8 cellular contexts compared by ENCODE assay signal in genomic region chr20:62623488-62624324, GRCh38. TPM values are rescaled to one million over a fixed set of nuclear protein-coding genes. Genes with fewer than 3 reads are reported as not detected.
DNase-seq lines count a peak whose midpoint lies in the region; ATAC-seq and TF ChIP-seq lines count a peak whose summit lies in the region.

No MANE protein-coding gene starts in this region.

- H3K27ac Mint-ChIP-seq in nephron, result peak overlapping the region; percentile 89 to 95 (median 94)

- H3K4me2 ChIP-seq in BLaER1 (peak overlapping the region; percentile 95), OCI-LY7 (ENCODE audit: low read length) (peak overlapping the region; percentile 91)

- no peaks in the 10 kb centered on the region for H3K36me3 Mint-ChIP-seq in nephron (ENCODE audit: low read depth)

- peak overlapping the region; percentile 59 for H3K4me3 ChIP-seq in BLaER1
- H3K4me3 ChIP-seq in OCI-LY7 (ENCODE audit: low read depth, low read length, poor library complexity, severe bottlenecking), result peak overlapping the region; percentile 58
- peak overlapping the region; percentile 6 to 21 (median 10) for H3K4me3 ChIP-seq in esophagus muscularis mucosa
- peak overlapping the region in 1 of 2 donors; percentile 44 for H3K4me3 ChIP-seq in stomach smooth muscle (ENCODE audit: low read length in 2 of 2)

- H3K36me3 ChIP-seq in BLaER1 (no peaks in the 10 kb centered on the region), OCI-LY7 (ENCODE audit: insufficient read depth, low read length) (no peaks in the 10 kb centered on the region), esophagus muscularis mucosa (no peaks in the 10 kb centered on the region), stomach smooth muscle (ENCODE audit: control insufficient read depth in 2 of 2, insufficient read depth in 2 of 2, low read length in 2 of 2) (no peaks in the 10 kb centered on the region)

- H3K27ac ChIP-seq in BLaER1 (peak overlapping the region; percentile 89), OCI-LY7 (ENCODE audit: low read depth, low read length, poor library complexity, severe bottlenecking) (peak overlapping the region; percentile 75), esophagus muscularis mucosa (replicated peaks in 1 of 4) (peak overlapping the region; percentile 85 to 88 (median 87)), stomach smooth muscle (ENCODE audit: low read length) (peak overlapping the region; percentile 49)

- peak overlapping the region; percentile 57; the same call in 1 of the 2 replicates for H2AFZ ChIP-seq in OCI-LY7 (ENCODE audit: low read length)

- H3K9me2 ChIP-seq in OCI-LY7 (ENCODE audit: insufficient read depth, low read length), result no peaks in the 10 kb centered on the region

- H3K4me1 ChIP-seq in BLaER1 (peaks cover 90% of the 10 kb centered on the region), OCI-LY7 (ENCODE audit: insufficient read depth, low read length, poor library complexity, severe bottlenecking) (peaks cover 51% of the 10 kb centered on the region), esophagus muscularis mucosa (peaks cover 49 to 57% (median 51%) of the 10 kb centered on the region in 4 donors), stomach smooth muscle (ENCODE audit: control insufficient read depth, insufficient read depth, low read length) (peaks cover 24% of the 10 kb centered on the region)

- H3K9me3 ChIP-seq in BLaER1, result no peaks in the 10 kb centered on the region
- no peaks in the 10 kb centered on the region; the same call in 1 of the 2 replicates for H3K9me3 ChIP-seq in OCI-LY7 (ENCODE audit: low read length)
- H3K9me3 ChIP-seq in esophagus muscularis mucosa, result no peaks in the 10 kb centered on the region
- no peaks in the 10 kb centered on the region for H3K9me3 ChIP-seq in stomach smooth muscle (ENCODE audit: control insufficient read depth in 2 of 2, low read length in 2 of 2)

- H3K4me1 Mint-ChIP-seq in nephron, result peaks cover 16% of the 10 kb centered on the region

- H4K20me1 ChIP-seq in BLaER1 (no peaks in the 10 kb centered on the region), OCI-LY7 (ENCODE audit: insufficient read depth, low read length) (no peaks in the 10 kb centered on the region)

- ATAC-seq in GM19043 (IDR thresholded peaks at IDR 0.05; ENCODE audit: low read depth, unreplicated experiment) (peak; percentile 78), HG03196 (IDR thresholded peaks at IDR 0.05; ENCODE audit: unreplicated experiment) (peak; percentile 69)

- DNase-seq in OCI-LY7 (ENCODE audit: low spot score) (peak; percentile 95), activated T-cell treated with anti-CD3 and anti-CD28 coated beads for 48 hours (ENCODE audit: low read depth) (peak; percentile 90), esophagus muscularis mucosa (ENCODE audit: extremely low spot score) (peak; percentile 98)

- no peaks in the 10 kb centered on the region for H3K27me3 ChIP-seq in BLaER1
- H3K27me3 ChIP-seq in esophagus muscularis mucosa, result peaks cover 0 to 15% (median 0%) of the 10 kb centered on the region in 4 donors
- H3K27me3 ChIP-seq in stomach smooth muscle (ENCODE audit: control insufficient read depth in 1 of 2, insufficient read depth in 2 of 2, low read length in 2 of 2), result no peaks in the 10 kb centered on the region

- no peaks in the 10 kb centered on the region for H3K79me2 ChIP-seq in OCI-LY7 (ENCODE audit: insufficient read depth, low read depth, low read length)

- BruUV-seq in OCI-LY7 (replicated peaks; lab: Mats Ljungman, UMichigan), result TSS peak; percentile 93

- CTCF ChIA-PET in OCI-LY7 (lab: Charles Lee; ENCODE audit: unreplicated experiment), result interaction anchor here (0.6 to 1.0 kb wide), 2 partner anchors 26 to 230 kb away, joined by 3 read pairs; no protein-coding TSS in a partner anchor

- peak; percentile 65 for TF ChIP-seq POLR2A in esophagus muscularis mucosa (IDR thresholded peaks at IDR 0.05; ENCODE audit: low read depth)

- no peak for TF ChIP-seq CTCF in OCI-LY7 (conservative IDR thresholded peaks at IDR 0.05; ENCODE audit: low read length)
- TF ChIP-seq CTCF in esophagus muscularis mucosa (IDR thresholded peaks at IDR 0.05), result peak in 1 of 3 experiments; percentile 21
- TF ChIP-seq CTCF in nephron (IDR thresholded peaks at IDR 0.05; ENCODE audit: unreplicated experiment in 3 of 3), result no peak

- TF ChIP-seq EP300 in esophagus muscularis mucosa (IDR thresholded peaks at IDR 0.05), result peak; percentile 69

- WGBS in esophagus muscularis mucosa, result 21% methylated on average over 18 of the region's 23 CpGs

- POLR2A ChIA-PET in OCI-LY7 (lab: Charles Lee), result interaction anchor here (0.6 to 2.2 kb wide), 10 partner anchors 10 to 170 kb away, joined by 3 to 10 read pairs (median 3); partner anchors contain the start of gene SLCO4A1

- H3K4me3 Mint-ChIP-seq in nephron, result no peak overlapping the region

- H3K27me3 Mint-ChIP-seq in nephron (ENCODE audit: low read depth), result peaks cover 5% of the 10 kb centered on the region

- intact Hi-C loops in OCI-LY7 (cut with micrococcal nuclease; ENCODE audit: unreplicated experiment) (loop anchor here (1.0 kb wide), 2 partner anchors 19 to 168 kb away; partner anchors contain the start of gene SLCO4A1), esophagus muscularis mucosa (cut with DNase I) (no loop called here)

- peak overlapping the region; percentile 70 for H3K9ac ChIP-seq in BLaER1
- peak overlapping the region; percentile 33 to 36 for H3K9ac ChIP-seq in stomach smooth muscle (ENCODE audit: low read length in 2 of 2)

- no peaks in the 10 kb centered on the region for H3K9me3 Mint-ChIP-seq in nephron

RNA-seq across cellular contexts. Expression of gene SLCO4A1, which starts 18.6 kb away (rescaled TPM):
- 34.4 and 52.4 TPM in 2 replicates for total RNA-seq in OCI-LY7 (2014; rRNA removed; shearing (Covaris generic))
- total RNA-seq in OCI-LY7 (2022), result 30.4 and 34.3 TPM in 2 replicates
- 10 to 100 TPM in 3 of 4 donors, 1 to 10 TPM in 1; 10.0 to 42.4 (median 30.1) TPM for total RNA-seq in esophagus muscularis mucosa
